ENCODE assay signal across 1 cellular context in the genomic region with DNA sequence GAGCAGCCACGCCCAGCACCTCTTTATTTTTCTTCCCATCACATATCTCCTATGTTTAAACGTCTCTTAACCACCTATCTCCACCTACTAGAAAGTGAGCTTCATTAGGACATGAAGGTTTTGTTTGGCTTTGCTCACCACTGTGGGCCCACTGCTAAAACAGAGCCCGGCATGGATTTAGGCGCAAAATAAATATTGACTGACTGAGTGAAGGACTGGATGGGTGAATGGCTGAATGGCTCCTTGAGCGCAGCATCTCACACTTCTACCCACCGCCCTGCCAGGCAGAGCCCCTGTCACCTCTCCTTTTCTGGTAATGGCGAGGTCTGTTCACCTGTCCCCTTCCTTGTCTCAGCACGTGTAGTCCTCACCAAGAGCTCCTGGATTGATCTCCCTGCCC.
TF ChIP-seq lines count a peak whose summit lies in the region.

No MANE protein-coding gene starts in this region.

TF ChIP-seq in HepG2, 621 proteins besides CTCF, POLR2A, EP300 and RAD21 (continued from another document):
- TF ChIP-seq ELF4 (CRISPR knock-in tag; IDR thresholded peaks at IDR 0.05; ENCODE audit: borderline replicate concordance): no peak
- TF ChIP-seq GTF2F1 (IDR thresholded peaks at IDR 0.05; ENCODE audit: low read length): no peak
- no peak for TF ChIP-seq REXO4 (CRISPR knock-in tag; IDR thresholded peaks at IDR 0.05; ENCODE audit: borderline replicate concordance)
- TF ChIP-seq PITX1 (CRISPR knock-in tag; IDR thresholded peaks at IDR 0.05): peak; percentile 20; the same call in 1 of the 2 replicates
- 0 out of 2 replicates have a peak, but pooled peaks have one; percentile 33 for TF ChIP-seq ZNF230 (CRISPR knock-in tag; IDR thresholded peaks at IDR 0.05)
- TF ChIP-seq ZNF446 (CRISPR knock-in tag; IDR thresholded peaks at IDR 0.05): no peak
- TF ChIP-seq ZNF556 (CRISPR knock-in tag; IDR thresholded peaks at IDR 0.05; ENCODE audit: borderline replicate concordance): no peak
- TF ChIP-seq SCMH1 (CRISPR knock-in tag; IDR thresholded peaks at IDR 0.05; ENCODE audit: borderline replicate concordance): no peak
- no peak for TF ChIP-seq NKX3-1 (CRISPR knock-in tag; IDR thresholded peaks at IDR 0.05)
- TF ChIP-seq NFKBIZ (CRISPR knock-in tag; IDR thresholded peaks at IDR 0.05): no peak
- TF ChIP-seq SALL1 (CRISPR knock-in tag; IDR thresholded peaks at IDR 0.05): peak; percentile 19; the same call in 1 of the 2 replicates
- no peak for TF ChIP-seq ZNF296 (CRISPR knock-in tag; conservative IDR thresholded peaks at IDR 0.05)
- no peak for TF ChIP-seq ZEB1 (IDR thresholded peaks at IDR 0.05; ENCODE audit: insufficient replicate concordance, low read depth)
- no peak for TF ChIP-seq XRCC5 (optimal IDR thresholded peaks at IDR 0.05; ENCODE audit: low read length)
- 0 out of 2 replicates have a peak, but pooled peaks have one; percentile 40 for TF ChIP-seq ZNF383 (CRISPR knock-in tag; IDR thresholded peaks at IDR 0.05; ENCODE audit: borderline replicate concordance)
- 0 out of 2 replicates have a peak, but pooled peaks have one; percentile 17 for TF ChIP-seq ZBTB37 (CRISPR knock-in tag; IDR thresholded peaks at IDR 0.05)
- no peak for TF ChIP-seq ZC3H13 (CRISPR knock-in tag; IDR thresholded peaks at IDR 0.05)
- TF ChIP-seq YEATS2 (CRISPR knock-in tag; IDR thresholded peaks at IDR 0.05; ENCODE audit: borderline replicate concordance): no peak
- TF ChIP-seq, protein P1, sequence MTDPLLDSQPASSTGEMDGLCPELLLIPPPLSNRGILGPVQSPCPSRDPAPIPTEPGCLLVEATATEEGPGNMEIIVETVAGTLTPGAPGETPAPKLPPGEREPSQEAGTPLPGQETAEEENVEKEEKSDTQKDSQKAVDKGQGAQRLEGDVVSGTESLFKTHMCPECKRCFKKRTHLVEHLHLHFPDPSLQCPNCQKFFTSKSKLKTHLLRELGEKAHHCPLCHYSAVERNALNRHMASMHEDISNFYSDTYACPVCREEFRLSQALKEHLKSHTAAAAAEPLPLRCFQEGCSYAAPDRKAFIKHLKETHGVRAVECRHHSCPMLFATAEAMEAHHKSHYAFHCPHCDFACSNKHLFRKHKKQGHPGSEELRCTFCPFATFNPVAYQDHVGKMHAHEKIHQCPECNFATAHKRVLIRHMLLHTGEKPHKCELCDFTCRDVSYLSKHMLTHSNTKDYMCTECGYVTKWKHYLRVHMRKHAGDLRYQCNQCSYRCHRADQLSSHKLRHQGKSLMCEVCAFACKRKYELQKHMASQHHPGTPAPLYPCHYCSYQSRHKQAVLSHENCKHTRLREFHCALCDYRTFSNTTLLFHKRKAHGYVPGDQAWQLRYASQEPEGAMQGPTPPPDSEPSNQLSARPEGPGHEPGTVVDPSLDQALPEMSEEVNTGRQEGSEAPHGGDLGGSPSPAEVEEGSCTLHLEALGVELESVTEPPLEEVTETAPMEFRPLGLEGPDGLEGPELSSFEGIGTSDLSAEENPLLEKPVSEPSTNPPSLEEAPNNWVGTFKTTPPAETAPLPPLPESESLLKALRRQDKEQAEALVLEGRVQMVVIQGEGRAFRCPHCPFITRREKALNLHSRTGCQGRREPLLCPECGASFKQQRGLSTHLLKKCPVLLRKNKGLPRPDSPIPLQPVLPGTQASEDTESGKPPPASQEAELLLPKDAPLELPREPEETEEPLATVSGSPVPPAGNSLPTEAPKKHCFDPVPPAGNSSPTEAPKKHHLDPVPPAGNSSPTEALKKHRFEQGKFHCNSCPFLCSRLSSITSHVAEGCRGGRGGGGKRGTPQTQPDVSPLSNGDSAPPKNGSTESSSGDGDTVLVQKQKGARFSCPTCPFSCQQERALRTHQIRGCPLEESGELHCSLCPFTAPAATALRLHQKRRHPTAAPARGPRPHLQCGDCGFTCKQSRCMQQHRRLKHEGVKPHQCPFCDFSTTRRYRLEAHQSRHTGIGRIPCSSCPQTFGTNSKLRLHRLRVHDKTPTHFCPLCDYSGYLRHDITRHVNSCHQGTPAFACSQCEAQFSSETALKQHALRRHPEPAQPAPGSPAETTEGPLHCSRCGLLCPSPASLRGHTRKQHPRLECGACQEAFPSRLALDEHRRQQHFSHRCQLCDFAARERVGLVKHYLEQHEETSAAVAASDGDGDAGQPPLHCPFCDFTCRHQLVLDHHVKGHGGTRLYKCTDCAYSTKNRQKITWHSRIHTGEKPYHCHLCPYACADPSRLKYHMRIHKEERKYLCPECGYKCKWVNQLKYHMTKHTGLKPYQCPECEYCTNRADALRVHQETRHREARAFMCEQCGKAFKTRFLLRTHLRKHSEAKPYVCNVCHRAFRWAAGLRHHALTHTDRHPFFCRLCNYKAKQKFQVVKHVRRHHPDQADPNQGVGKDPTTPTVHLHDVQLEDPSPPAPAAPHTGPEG (CRISPR knock-in tag; IDR thresholded peaks at IDR 0.05): no peak
- no peak for TF ChIP-seq ASH2L (IDR thresholded peaks at IDR 0.05; ENCODE audit: insufficient read length, low read depth, low read length)
- TF ChIP-seq ZNF550 (CRISPR knock-in tag; IDR thresholded peaks at IDR 0.05; ENCODE audit: borderline replicate concordance): no peak
- TF ChIP-seq, protein P2, sequence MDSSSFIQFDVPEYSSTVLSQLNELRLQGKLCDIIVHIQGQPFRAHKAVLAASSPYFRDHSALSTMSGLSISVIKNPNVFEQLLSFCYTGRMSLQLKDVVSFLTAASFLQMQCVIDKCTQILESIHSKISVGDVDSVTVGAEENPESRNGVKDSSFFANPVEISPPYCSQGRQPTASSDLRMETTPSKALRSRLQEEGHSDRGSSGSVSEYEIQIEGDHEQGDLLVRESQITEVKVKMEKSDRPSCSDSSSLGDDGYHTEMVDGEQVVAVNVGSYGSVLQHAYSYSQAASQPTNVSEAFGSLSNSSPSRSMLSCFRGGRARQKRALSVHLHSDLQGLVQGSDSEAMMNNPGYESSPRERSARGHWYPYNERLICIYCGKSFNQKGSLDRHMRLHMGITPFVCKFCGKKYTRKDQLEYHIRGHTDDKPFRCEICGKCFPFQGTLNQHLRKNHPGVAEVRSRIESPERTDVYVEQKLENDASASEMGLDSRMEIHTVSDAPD (CRISPR knock-in tag; IDR thresholded peaks at IDR 0.05): peak; percentile 57; the same call in 1 of the 2 replicates
- no peak for TF ChIP-seq ZNF12 (CRISPR knock-in tag; IDR thresholded peaks at IDR 0.05)
- TF ChIP-seq ZNF30 (CRISPR knock-in tag; IDR thresholded peaks at IDR 0.05): no peak
- no peak for TF ChIP-seq IKZF4 (CRISPR knock-in tag; IDR thresholded peaks at IDR 0.05; ENCODE audit: borderline replicate concordance, low read depth, not compliant biosample characterization)
- peak; percentile 54 for TF ChIP-seq HOXA3 (CRISPR knock-in tag; IDR thresholded peaks at IDR 0.05)
